12 cellular contexts compared by ENCODE assay signal in the genomic region with DNA sequence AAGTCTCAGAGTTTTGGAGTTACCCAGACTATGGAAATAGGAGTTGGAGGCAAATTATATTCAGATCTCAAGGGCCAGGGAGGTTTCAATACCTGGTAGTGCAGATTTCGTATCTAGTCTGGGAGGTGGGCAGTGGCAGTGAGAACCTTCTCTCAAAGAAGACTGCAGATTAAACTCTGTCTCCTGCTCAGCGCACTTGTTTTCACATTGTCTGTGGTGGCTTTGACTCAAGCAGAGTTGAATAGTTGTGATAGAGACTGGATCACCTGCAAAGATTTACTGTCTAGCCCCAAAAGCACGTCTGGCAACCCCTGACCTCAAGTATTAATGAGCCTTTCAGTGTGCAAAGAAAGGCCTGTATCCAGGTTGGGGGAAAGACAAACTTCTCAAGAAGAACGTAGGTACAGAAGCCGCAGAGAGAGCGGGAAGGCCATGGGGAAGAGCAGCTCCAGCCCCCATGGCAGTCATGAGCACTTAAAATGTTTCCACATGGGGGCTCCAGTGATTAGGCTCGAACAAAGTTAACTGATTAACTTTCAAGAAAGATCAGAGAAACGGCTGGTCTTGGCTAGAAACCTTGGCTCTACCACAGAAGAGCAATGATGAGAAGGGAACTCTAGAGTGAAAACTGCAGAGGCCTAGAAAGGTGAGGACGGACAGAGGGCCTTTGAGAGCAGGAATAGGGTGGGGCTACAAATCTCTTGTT. TPM values are rescaled to one million over a fixed set of nuclear protein-coding genes. Genes with fewer than 3 reads are reported as not detected.
DNase-seq lines count a peak whose midpoint lies in the region; ATAC-seq and TF ChIP-seq lines count a peak whose summit lies in the region.
"Had no signal": no experiment of that assay in that cellular context is flagged by ENCODE, and none has a peak within 500 bp of the region (broad histone marks: within the 10 kb centered on the region; RNA-seq: fewer than 3 reads in every experiment).

No MANE protein-coding gene starts in this region.

- H3K4me1 ChIP-seq in mesendoderm (ENCODE audit: control insufficient read depth, low read depth, low read length) (peaks cover 6% of the 10 kb centered on the region), upper lobe of left lung (peaks cover 9 to 35% (median 22%) of the 10 kb centered on the region in 4 donors), SK-N-SH (ENCODE audit: control insufficient read depth in 1 of 2, insufficient read depth in 2 of 2, low read depth in 1 of 2, low read length in 1 of 2) (peaks cover 0 to 4% of the 10 kb centered on the region in 2 experiments; a peak in 1 of 4 replicates)
- H3K4me1 ChIP-seq: right atrium auricular region had no signal

- no peak overlapping the region for H4K5ac ChIP-seq in mesendoderm (ENCODE audit: low read length)

- H3K9me2 ChIP-seq in SK-N-SH: no peaks in the 10 kb centered on the region

- peaks cover 8% of the 10 kb centered on the region for H3K9me3 Mint-ChIP-seq in activated T-cell treated with anti-CD3 and anti-CD28 coated beads, Interleukin-2, amount 50 U/mL, for 4 hours

- TF ChIP-seq EP300 in upper lobe of left lung (IDR thresholded peaks at IDR 0.05): no peak
- TF ChIP-seq EP300 in SK-N-SH (IDR thresholded peaks at IDR 0.05; ENCODE audit: borderline replicate concordance in 1 of 2, low read depth in 1 of 2, low read length in 1 of 2): no peak

- no peaks in the 10 kb centered on the region for H3K79me2 ChIP-seq in mesendoderm (ENCODE audit: control insufficient read depth, insufficient read depth, low read length)
- H3K79me2 ChIP-seq in SK-N-SH (ENCODE audit: insufficient read depth): no peaks in the 10 kb centered on the region

- peak overlapping the region; percentile 64 for H3K4me3 Mint-ChIP-seq in activated T-cell treated with anti-CD3 and anti-CD28 coated beads, Interleukin-2, amount 50 U/mL, for 4 hours

- POLR2A ChIA-PET in SK-N-SH (lab: Yijun Ruan, JAX): no interaction called here

- H3K27me3 ChIP-seq in mesendoderm (ENCODE audit: insufficient read depth, low read length, poor library complexity) (no peaks in the 10 kb centered on the region), upper lobe of left lung (no peaks in the 10 kb centered on the region), SK-N-SH (ENCODE audit: insufficient read depth) (no peaks in the 10 kb centered on the region; the same call in 1 of the 2 replicates)
- H3K27me3 ChIP-seq: right atrium auricular region had no signal

- H3K79me1 ChIP-seq in mesendoderm (ENCODE audit: low read length): no peaks in the 10 kb centered on the region

- no peak overlapping the region for H3K4me3 ChIP-seq in mesendoderm (ENCODE audit: low read length)
- no peak overlapping the region for H3K4me3 ChIP-seq in upper lobe of left lung
- H3K4me3 ChIP-seq in SK-N-SH (ENCODE audit: low read depth in 2 of 2, low read length in 1 of 2): no peak overlapping the region
- H3K4me3 ChIP-seq: right atrium auricular region had no signal

- H3K9ac ChIP-seq in mesendoderm (ENCODE audit: low read length): no peak overlapping the region
- no peak overlapping the region for H3K9ac ChIP-seq in SK-N-SH

- H3K27ac ChIP-seq in caudate nucleus (ENCODE audit: low read depth, low read length) (peak overlapping the region; percentile 92), mesendoderm (ENCODE audit: low read depth, low read length) (no peak overlapping the region), upper lobe of left lung (peak overlapping the region; percentile 87 to 92 (median 90)), SK-N-SH (ENCODE audit: low read depth in 2 of 2, low read length in 1 of 2) (no peak overlapping the region)

- H3K9me3 ChIP-seq in upper lobe of left lung (no peaks in the 10 kb centered on the region), SK-N-SH (no peaks in the 10 kb centered on the region)
- H3K9me3 ChIP-seq: right atrium auricular region had no signal

- H2BK120ac ChIP-seq in mesendoderm (ENCODE audit: low read depth, low read length): no peak overlapping the region

- WGBS in mesendoderm (ENCODE audit: extremely low coverage, insufficient coverage, low lambda C conversion rate): no CpG with 5 or more reads among the region's 9 CpGs
- WGBS in upper lobe of left lung, 2 donors: 75 to 76% methylated on average over 9 of the region's 9 CpGs
- WGBS in SK-N-SH (ENCODE audit: low lambda C conversion rate): 76% methylated on average over 9 of the region's 9 CpGs

- TF ChIP-seq CTCF in upper lobe of left lung (IDR thresholded peaks at IDR 0.05) (no peak), SK-N-SH (IDR thresholded peaks at IDR 0.05) (no peak)

- H2BK15ac ChIP-seq in mesendoderm (replicated peaks; ENCODE audit: low read depth): no peak overlapping the region

- no peak overlapping the region for H3K4ac ChIP-seq in mesendoderm (ENCODE audit: low read depth, low read length)

- no peaks in the 10 kb centered on the region for H4K20me1 ChIP-seq in SK-N-SH (ENCODE audit: insufficient read depth)

- peaks cover 22% of the 10 kb centered on the region for H3K36me3 Mint-ChIP-seq in activated T-cell treated with anti-CD3 and anti-CD28 coated beads, Interleukin-2, amount 50 U/mL, for 4 hours (ENCODE audit: insufficient read depth)

- peak in 1 of 2 donors; percentile 19 for ATAC-seq in activated T-cell treated with anti-CD3 and anti-CD28 coated beads, Interleukin-2, amount 50 U/mL, for 4 hours
- ATAC-seq in upper lobe of left lung (ENCODE audit: low FRiP score in 2 of 2): no peak

- H3K56ac ChIP-seq in mesendoderm (ENCODE audit: low read length): no peak overlapping the region

- H3K18ac ChIP-seq in mesendoderm (ENCODE audit: low read length): no peak overlapping the region

- no peak overlapping the region for H4K8ac ChIP-seq in mesendoderm (ENCODE audit: low read depth, low read length)

- peaks cover 65% of the 10 kb centered on the region for H3K4me1 Mint-ChIP-seq in activated T-cell treated with anti-CD3 and anti-CD28 coated beads, Interleukin-2, amount 50 U/mL, for 4 hours (ENCODE audit: low read depth)

- TF ChIP-seq RAD21 in SK-N-SH (IDR thresholded peaks at IDR 0.05; ENCODE audit: low read length): no peak

- H3K4me2 ChIP-seq in mesendoderm (ENCODE audit: low read length) (no peak overlapping the region), SK-N-SH (no peak overlapping the region)

- no peaks in the 10 kb centered on the region for H3K36me3 ChIP-seq in mesendoderm (ENCODE audit: control insufficient read depth, insufficient read depth, low read length)
- H3K36me3 ChIP-seq in upper lobe of left lung: no peaks in the 10 kb centered on the region
- H3K36me3 ChIP-seq in SK-N-SH (replicated peaks in 1 of 2; ENCODE audit: control insufficient read depth in 1 of 2, insufficient read depth in 2 of 2, low read length in 1 of 2): no peaks in the 10 kb centered on the region
- H3K36me3 ChIP-seq: right atrium auricular region had no signal

- no peaks in the 10 kb centered on the region for H3K27me3 Mint-ChIP-seq in activated T-cell treated with anti-CD3 and anti-CD28 coated beads, Interleukin-2, amount 50 U/mL, for 4 hours (ENCODE audit: low read depth)

- no peaks in the 10 kb centered on the region for H3F3A ChIP-seq in SK-N-SH (replicated peaks; ENCODE audit: insufficient read depth)

- no peak overlapping the region for H2BK5ac ChIP-seq in mesendoderm (ENCODE audit: low read length)

- no peak overlapping the region for H2AK5ac ChIP-seq in mesendoderm (ENCODE audit: low read length)

- no peak overlapping the region for H3K23ac ChIP-seq in mesendoderm (ENCODE audit: low read length)

- no peak for TF ChIP-seq POLR2A in upper lobe of left lung (IDR thresholded peaks at IDR 0.05)

- no peak overlapping the region for H2AFZ ChIP-seq in SK-N-SH (ENCODE audit: low read depth)

- CTCF ChIA-PET in SK-N-SH (lab: Yijun Ruan, JAX): interaction anchor here (0.7 to 3.1 kb wide), 6 partner anchors 10 to 252 kb away, joined by 3 to 42 read pairs (median 6); a partner anchor contains a TSS

- no peak for DNase-seq in activated T-cell treated with anti-CD3 and anti-CD28 coated beads, Interleukin-2, amount 50 U/mL, for 4 hours
- DNase-seq in activated T-cell treated with anti-CD3 and anti-CD28 coated beads for 4 hours (no peak), caudate nucleus (lab: John Stamatoyannopoulos, UW) (no peak), mesendoderm (peak; percentile 14), upper lobe of left lung (no peak), SK-N-SH (no peak), H4 (ENCODE audit: low spot score) (no peak), NAMALWA (ENCODE audit: low spot score) (no peak)
- DNase-seq: activated CD4-positive, CD25-positive, alpha-beta regulatory T cell treated with anti-CD3 and anti-CD28 coated beads, Interleukin-2, amount 50 U/mL, for 72 hours; GF-D8; NCI-H187 had no signal

TF ChIP-seq in SK-N-SH, 30 proteins besides CTCF, POLR2A, EP300 and RAD21:
- no peak for TF ChIP-seq RXRA (IDR thresholded peaks at IDR 0.05; ENCODE audit: borderline replicate concordance, low read depth)
- no peak for TF ChIP-seq CHD2 (IDR thresholded peaks at IDR 0.05; ENCODE audit: low read length, partially characterized antibody)
- no peak for TF ChIP-seq GATA2 (CRISPR knock-in tag; IDR thresholded peaks at IDR 0.05)

RNA-seq across cellular contexts. Expression of a gene that starts 15.3 kb away (rescaled TPM):
- total RNA-seq in activated T-cell treated with anti-CD3 and anti-CD28 coated beads, Interleukin-2, amount 50 U/mL, for 4 hours: 10 to 100 TPM; 11.9 to 12.2 (median 12.0) TPM
- 7.0 TPM for polyA plus RNA-seq in mesendoderm (2013, experiment 1 of 2)
- 6.8 TPM for polyA plus RNA-seq in mesendoderm (2013, experiment 2 of 2)
- 10 to 100 TPM in 2 of 6 donors, 1 to 10 TPM in 4; 5.0 to 12.3 (median 7.0) TPM for total RNA-seq in upper lobe of left lung
- 0.03 TPM in 2 replicates for polyA plus RNA-seq in SK-N-SH (2012; rRNA removed)
- 0.07 and 0.09 TPM in 2 replicates for polyA plus RNA-seq in SK-N-SH (2012; cell fraction: cytosol; rRNA removed)
- not detected in 2 replicates for polyA plus RNA-seq in SK-N-SH (2012; cell fraction: nucleus; rRNA removed)
- not detected in 2 replicates for total RNA-seq in H4 (2014; rRNA removed; shearing (Covaris generic))

RNA-seq across cellular contexts. Expression of a gene that starts 46.5 kb away (rescaled TPM):
- 10 to 100 TPM; 68.9 to 76.7 (median 76.6) TPM for total RNA-seq in activated T-cell treated with anti-CD3 and anti-CD28 coated beads, Interleukin-2, amount 50 U/mL, for 4 hours
- 52.6 TPM for polyA plus RNA-seq in mesendoderm (2013, experiment 1 of 2)
- 55.4 TPM for polyA plus RNA-seq in mesendoderm (2013, experiment 2 of 2)
- total RNA-seq in upper lobe of left lung: 10 to 100 TPM; 28.9 to 81.7 (median 35.5) TPM
- 17.5 and 22.3 TPM in 2 replicates for polyA plus RNA-seq in SK-N-SH (2012; rRNA removed)
- 11.5 and 14.1 TPM in 2 replicates for polyA plus RNA-seq in SK-N-SH (2012; cell fraction: cytosol; rRNA removed)
- 45.9 and 68.6 TPM in 2 replicates for polyA plus RNA-seq in SK-N-SH (2012; cell fraction: nucleus; rRNA removed)
- total RNA-seq in H4 (2014; rRNA removed; shearing (Covaris generic)): 5.3 and 7.6 TPM in 2 replicates

Comparison
In these comparisons a context has a peak if more than half of its experiments do, and no peak if none do; other contexts are left out.
1. H3K27ac ChIP-seq: peak in caudate nucleus (single experiment) and upper lobe of left lung (4 of 4); none in mesendoderm (single experiment) and SK-N-SH (0 of 2).